ENCODE assay signal across 8 cellular contexts in genomic region chrX:65706041-65706828, GRCh38. TPM values are rescaled to one million over a fixed set of nuclear protein-coding genes. Genes with fewer than 3 reads are reported as not detected.
DNase-seq lines count a peak whose midpoint lies in the region; ATAC-seq lines count a peak whose summit lies in the region.

No MANE protein-coding gene starts in this region.

- peak; percentile 45 for DNase-seq in activated CD4-positive, CD25-positive, alpha-beta regulatory T cell treated with anti-CD3 and anti-CD28 coated beads, Interleukin-2, amount 50 U/mL, for 72 hours
- DNase-seq in epithelial cell of prostate (ENCODE audit: low read depth, low spot score) = peak; percentile 39
- peak; percentile 73 for DNase-seq in pulmonary artery endothelial cell (ENCODE audit: low read depth, low spot score)
- DNase-seq in NCI-H1417 treated with DMSO at 0.1 percent for 48 hours (lab: John Stamatoyannopoulos, UW) = no peak
- DNase-seq in DMS153 treated with DMSO at 0.1 percent for 48 hours (lab: John Stamatoyannopoulos, UW; ENCODE audit: unreplicated experiment) = no peak
- no peak for DNase-seq in GM19240 (ENCODE audit: insufficient read length, low spot score)

- peak overlapping the region; percentile 81 for H3K27ac ChIP-seq in epithelial cell of prostate

- peak; percentile 65 for ATAC-seq in GM18511 (IDR thresholded peaks at IDR 0.05; ENCODE audit: unreplicated experiment)
- peak; percentile 70 for ATAC-seq in HG03196 (IDR thresholded peaks at IDR 0.05; ENCODE audit: unreplicated experiment)

RNA-seq across cellular contexts. Expression of gene MSN, which starts 38.8 kb away (rescaled TPM):
- 509 and 653 TPM in 2 replicates for total RNA-seq in pulmonary artery endothelial cell

Comparison
In these comparisons a context has a peak if more than half of its experiments do, and no peak if none do; other contexts are left out.
1. DNase-seq: peak in activated CD4-positive, CD25-positive, alpha-beta regulatory T cell treated with anti-CD3 and anti-CD28 coated beads, Interleukin-2, amount 50 U/mL, for 72 hours (single experiment), epithelial cell of prostate (single experiment) and pulmonary artery endothelial cell (single experiment); none in NCI-H1417 treated with DMSO at 0.1 percent for 48 hours (single experiment), DMS153 treated with DMSO at 0.1 percent for 48 hours (single experiment) and GM19240 (single experiment).